Comparison of ENCODE assay signal across 19 cellular contexts in the genomic region with DNA sequence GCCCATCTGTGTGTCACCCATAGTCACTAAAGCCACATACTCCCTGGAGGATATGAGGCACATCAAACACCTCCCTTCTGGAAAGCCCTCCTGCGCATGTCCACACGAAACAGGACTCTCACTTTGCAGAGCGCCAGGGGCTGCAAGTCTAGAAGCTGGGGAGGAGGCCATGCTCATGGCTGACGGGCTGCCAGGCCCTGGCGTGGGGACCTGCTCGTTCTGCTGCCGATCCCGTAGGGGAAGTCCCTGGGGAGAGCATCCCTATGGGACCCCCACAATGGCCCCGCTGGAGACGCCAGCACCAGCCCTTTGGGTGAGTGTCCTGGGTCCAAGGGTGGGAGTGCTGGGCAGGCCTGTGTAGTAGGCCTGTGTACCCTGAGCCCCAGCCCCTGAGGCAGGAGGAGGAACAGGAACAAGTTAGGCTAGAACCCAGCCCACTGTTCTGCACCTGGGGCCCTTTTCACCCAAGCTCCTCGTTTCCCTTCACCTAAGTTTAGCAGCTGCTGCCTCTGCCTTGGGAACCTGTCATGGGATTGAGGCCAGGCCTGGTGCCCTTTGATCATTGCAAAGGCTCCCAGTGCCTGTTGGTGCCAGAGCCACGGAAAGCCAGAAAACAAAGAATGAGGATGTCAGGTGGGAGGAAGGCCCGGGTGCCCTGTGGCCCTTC. TPM values are rescaled to one million over a fixed set of nuclear protein-coding genes. Genes with fewer than 3 reads are reported as not detected.
"Had no signal": no experiment of that assay in that cellular context is flagged by ENCODE, and none has a peak within 500 bp of the region (broad histone marks: within the 10 kb centered on the region; RNA-seq: fewer than 3 reads in every experiment).

No MANE protein-coding gene starts in this region.

- H3K27ac Mint-ChIP-seq: activated CD4-positive, alpha-beta memory T cell treated with anti-CD3 and anti-CD28 coated beads, Interleukin-2, amount 10 ng/mL, durations not matched to agents 7 days and 5 days; activated CD8-positive, alpha-beta memory T cell treated with anti-CD3 and anti-CD28 coated beads, Interleukin-2, amount 10 ng/mL, durations not matched to agents 7 days and 5 days; activated naive CD8-positive, alpha-beta T cell treated with anti-CD3 and anti-CD28 coated beads, Interleukin-2, amount 10 ng/mL, durations not matched to agents 7 days and 5 days; brain; progenitor cell of endocrine pancreas; T-helper 2 cell treated with Interferon-gamma antibody and Interleukin-4, amounts not matched to agents 5 μg/mL and 100 μg/mL, for 36 hours; WTC11 had no signal

- H3K4me1 Mint-ChIP-seq: activated CD4-positive, alpha-beta memory T cell treated with anti-CD3 and anti-CD28 coated beads, Interleukin-2, amount 10 ng/mL, durations not matched to agents 7 days and 5 days; neural crest cell had no signal

- H3K9me3 Mint-ChIP-seq: activated CD4-positive, alpha-beta memory T cell treated with anti-CD3 and anti-CD28 coated beads, Interleukin-2, amount 10 ng/mL, durations not matched to agents 7 days and 5 days; activated naive CD8-positive, alpha-beta T cell treated with anti-CD3 and anti-CD28 coated beads, Interleukin-2, amount 10 ng/mL, durations not matched to agents 7 days and 5 days; brain; neural crest cell; T-helper 2 cell treated with Interferon-gamma antibody and Interleukin-4, amounts not matched to agents 5 μg/mL and 100 μg/mL, for 36 hours; WTC11 had no signal

- H3K36me3 Mint-ChIP-seq: activated CD8-positive, alpha-beta memory T cell treated with anti-CD3 and anti-CD28 coated beads, Interleukin-2, amount 10 ng/mL, durations not matched to agents 7 days and 5 days; activated naive CD8-positive, alpha-beta T cell treated with anti-CD3 and anti-CD28 coated beads, Interleukin-2, amount 10 ng/mL, durations not matched to agents 7 days and 5 days; brain; WTC11 had no signal

- H3K4me3 Mint-ChIP-seq: activated CD4-positive, alpha-beta memory T cell treated with anti-CD3 and anti-CD28 coated beads, Interleukin-2, amount 10 ng/mL, durations not matched to agents 7 days and 5 days; activated CD8-positive, alpha-beta memory T cell treated with anti-CD3 and anti-CD28 coated beads, Interleukin-2, amount 10 ng/mL, durations not matched to agents 7 days and 5 days; activated naive CD8-positive, alpha-beta T cell treated with anti-CD3 and anti-CD28 coated beads, Interleukin-2, amount 10 ng/mL, durations not matched to agents 7 days and 5 days; brain; neural crest cell; T-helper 2 cell treated with Interferon-gamma antibody and Interleukin-4, amounts not matched to agents 5 μg/mL and 100 μg/mL, for 36 hours; WTC11 had no signal

- H3K27me3 Mint-ChIP-seq: brain had no signal

- DNase-seq: activated CD4-positive, alpha-beta memory T cell treated with anti-CD3 and anti-CD28 coated beads, Interleukin-2, amount 10 ng/mL, durations not matched to agents 7 days and 5 days; activated CD4-positive, alpha-beta T cell treated with anti-CD3 and anti-CD28 coated beads for 4 hours; activated CD8-positive, alpha-beta memory T cell treated with anti-CD3 and anti-CD28 coated beads, Interleukin-2, amount 10 ng/mL, durations not matched to agents 7 days and 5 days; activated naive CD8-positive, alpha-beta T cell treated with anti-CD3 and anti-CD28 coated beads, Interleukin-2, amount 10 ng/mL, durations not matched to agents 7 days and 5 days; caudate nucleus; dorsolateral prefrontal cortex; foreskin fibroblast; left cardiac atrium; midbrain; stimulated activated CD4-positive, alpha-beta T cell treated with anti-CD3 and anti-CD28 coated beads, Interleukin-2, amount 100 ng/mL, for 48 hours; upper lobe of right lung had no signal

- ATAC-seq: activated CD8-positive, alpha-beta memory T cell treated with anti-CD3 and anti-CD28 coated beads, Interleukin-2, amount 10 ng/mL, durations not matched to agents 7 days and 5 days; left cardiac atrium; upper lobe of right lung; WTC11 had no signal

RNA-seq across cellular contexts. Expression of gene FAM3B, which starts 9.9 kb away (rescaled TPM):
- total RNA-seq: activated CD4-positive, alpha-beta memory T cell treated with anti-CD3 and anti-CD28 coated beads, Interleukin-2, amount 10 ng/mL, durations not matched to agents 7 days and 5 days; activated CD8-positive, alpha-beta memory T cell treated with anti-CD3 and anti-CD28 coated beads, Interleukin-2, amount 10 ng/mL, durations not matched to agents 7 days and 5 days; activated naive CD8-positive, alpha-beta T cell treated with anti-CD3 and anti-CD28 coated beads, Interleukin-2, amount 10 ng/mL, durations not matched to agents 7 days and 5 days; glomerular endothelial cell; lung microvascular endothelial cell; skeletal muscle tissue had no signal

RNA-seq across cellular contexts. Expression of gene MX2, which starts 35.3 kb away (rescaled TPM):
- total RNA-seq: neural crest cell had no signal
